ENCODE assay signal across 20 cellular contexts in the genomic region with DNA sequence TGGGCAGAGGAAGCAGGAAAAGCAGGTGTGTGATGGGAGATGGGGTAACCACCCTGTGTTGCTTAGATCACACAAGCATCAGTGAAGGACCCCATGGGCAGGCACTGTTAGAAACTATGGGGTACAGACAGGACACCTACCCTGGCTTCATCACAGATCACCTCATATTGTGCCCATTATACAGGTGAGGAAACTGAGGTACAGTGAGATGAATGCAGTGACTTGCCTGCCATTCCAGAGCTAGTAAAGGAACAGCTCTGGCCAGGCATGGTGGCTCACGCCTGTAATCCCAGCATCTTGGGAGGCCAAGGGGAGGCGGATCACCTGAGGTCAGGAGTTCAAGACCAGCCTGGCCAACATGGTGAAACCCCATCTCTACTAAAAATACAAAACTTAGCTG. TPM values are rescaled to one million over a fixed set of nuclear protein-coding genes. Genes with fewer than 3 reads are reported as not detected.
DNase-seq lines count a peak whose midpoint lies in the region; ATAC-seq, FAIRE-seq and TF ChIP-seq lines count a peak whose summit lies in the region.
"Had no signal": no experiment of that assay in that cellular context is flagged by ENCODE, and none has a peak within 500 bp of the region (broad histone marks: within the 10 kb centered on the region; RNA-seq: fewer than 3 reads in every experiment).

No MANE protein-coding gene starts in this region.

- no peak for ATAC-seq in K562
- ATAC-seq in stimulated activated naive B cell treated with anti-CD40 and anti-IgM and Interleukin-4, amounts not matched to agents 10 μg/mL and 1 μg/mL and 100 μg/mL, for 72 hours (replicated peaks) = no peak
- ATAC-seq in HG03025 (IDR thresholded peaks at IDR 0.05; ENCODE audit: low FRiP score, unreplicated experiment) = no peak

- FAIRE-seq in K562 (lab: Jason Lieb, UNC) (no peak), frontal cortex (lab: Jason Lieb, UNC) (no peak)
- FAIRE-seq: GM12892, GM18507, H54 had no signal

- TF ChIP-seq RAD21 in K562 (CRISPR knock-in tag; conservative IDR thresholded peaks at IDR 0.05 in 1 of 2, IDR thresholded peaks at IDR 0.05 in 1 of 2) = no peak

- 57% methylated on average over 1 of the region's 2 CpGs for WGBS in K562 (ENCODE audit: insufficient coverage, low coverage, missing lambda C conversion rate)
- no CpG with 5 or more reads among the region's 2 CpGs for WGBS in neuronal stem cell (ENCODE audit: extremely low coverage in 2 of 2, insufficient read length in 2 of 2, insufficient replicate concordance in 1 of 2), 2 donors

- DNase-seq in K562 (ENCODE audit: extremely low read depth in 1 of 4, low spot score in 3 of 4) = no peak
- DNase-seq in neuronal stem cell (ENCODE audit: low spot score) = no peak
- no peak for DNase-seq in stimulated activated naive B cell treated with anti-CD40 and anti-IgM and Interleukin-4, amounts not matched to agents 10 μg/mL and 1 μg/mL and 100 μg/mL, for 72 hours
- no peak for DNase-seq in activated naive CD4-positive, alpha-beta T cell (lab: John Stamatoyannopoulos, UW)
- DNase-seq in frontal cortex (ENCODE audit: low spot score in 2 of 2) = no peak
- DNase-seq: ACHN; CD4-positive, alpha-beta memory T cell; DMS153; DMS79; GDM1; GM23248; HCEC 1CT had no signal

- H3K4me1 Mint-ChIP-seq in stimulated activated naive B cell treated with anti-CD40 and anti-IgM and Interleukin-4, amounts not matched to agents 10 μg/mL and 1 μg/mL and 100 μg/mL, for 72 hours = peaks cover 22 to 33% of the 10 kb centered on the region in 2 donors

- H3K27ac ChIP-seq in BLaER1 (no peak overlapping the region), K562 (ENCODE audit: extremely low read depth, low read depth, low read length) (no peak overlapping the region), neuronal stem cell (replicated peaks; ENCODE audit: low read length) (no peak overlapping the region)
- H3K27ac ChIP-seq: GM23248, HL-60 had no signal

- no peak overlapping the region for H3K4me3 Mint-ChIP-seq in stimulated activated naive B cell treated with anti-CD40 and anti-IgM and Interleukin-4, amounts not matched to agents 10 μg/mL and 1 μg/mL and 100 μg/mL, for 72 hours
- H3K4me3 Mint-ChIP-seq: CD14-positive monocyte; CD4-positive, alpha-beta memory T cell had no signal

- H3K27me3 Mint-ChIP-seq in stimulated activated naive B cell treated with anti-CD40 and anti-IgM and Interleukin-4, amounts not matched to agents 10 μg/mL and 1 μg/mL and 100 μg/mL, for 72 hours = no peaks in the 10 kb centered on the region
- H3K27me3 Mint-ChIP-seq: CD4-positive, alpha-beta memory T cell; IgD-negative memory B cell had no signal

- H3K9me1 ChIP-seq in K562 (ENCODE audit: control insufficient read depth, insufficient read depth, low read length) = no peaks in the 10 kb centered on the region

- CTCF ChIA-PET in K562 (lab: Yijun Ruan, JAX; ENCODE audit: low intra/inter-chr PET ratio) = no interaction called here

- no peak overlapping the region for H2AFZ ChIP-seq in K562 (ENCODE audit: low read depth, low read length)
- no peak overlapping the region for H2AFZ ChIP-seq in neuronal stem cell (ENCODE audit: low read length)
- H2AFZ ChIP-seq: GM23248 had no signal

- H3K4me3 ChIP-seq in BLaER1 (no peak overlapping the region), K562 (no peak overlapping the region), neuronal stem cell (ENCODE audit: low read length in 2 of 2) (no peak overlapping the region)
- H3K4me3 ChIP-seq: GM23248 had no signal

- TF ChIP-seq CTCF in K562 (IDR thresholded peaks at IDR 0.05 in 2 of 3, conservative IDR thresholded peaks at IDR 0.05 in 1 of 3; ENCODE audit: insufficient read depth in 2 of 3, low read depth in 1 of 3, low read length in 3 of 3) = no peak

- H3K14ac ChIP-seq in neuronal stem cell (ENCODE audit: low read length) = no peak overlapping the region

- no peak overlapping the region for H3K4ac ChIP-seq in neuronal stem cell (ENCODE audit: low read length)

- no peak overlapping the region for H4K91ac ChIP-seq in neuronal stem cell (ENCODE audit: low read depth, low read length, poor library complexity)

- H3K36me3 Mint-ChIP-seq in stimulated activated naive B cell treated with anti-CD40 and anti-IgM and Interleukin-4, amounts not matched to agents 10 μg/mL and 1 μg/mL and 100 μg/mL, for 72 hours = peaks cover 13 to 19% of the 10 kb centered on the region in 2 donors
- H3K36me3 Mint-ChIP-seq: CD4-positive, alpha-beta memory T cell had no signal

- TF ChIP-seq POLR2A in K562 (conservative IDR thresholded peaks at IDR 0.05) = no peak

- intact Hi-C loops in K562 (cut with micrococcal nuclease) = loop anchor here (10.0 kb wide), 1 partner anchor 472 kb away; a partner anchor contains a TSS

- H3K9ac ChIP-seq in BLaER1 (no peak overlapping the region), K562 (ENCODE audit: insufficient read depth in 1 of 2, low read depth in 2 of 2, low read length in 2 of 2) (no peak overlapping the region), neuronal stem cell (ENCODE audit: low read depth, low read length, poor library complexity) (no peak overlapping the region)
- H3K9ac ChIP-seq: GM23248 had no signal

- no TSS peak for BruUV-seq in K562 (replicated peaks; lab: Mats Ljungman, UMichigan)

- H3K36me3 ChIP-seq in BLaER1 = peaks cover 16% of the 10 kb centered on the region
- H3K36me3 ChIP-seq in K562 (ENCODE audit: control insufficient read depth, insufficient read depth, low read length) = no peaks in the 10 kb centered on the region
- peaks cover 9 to 12% of the 10 kb centered on the region in 2 donors for H3K36me3 ChIP-seq in neuronal stem cell (replicated peaks in 1 of 2; ENCODE audit: control insufficient read depth in 2 of 2, insufficient read depth in 2 of 2, low read length in 2 of 2)

- POLR2A ChIA-PET in K562 (lab: Yijun Ruan, JAX) = no interaction called here

- H4K20me1 ChIP-seq in BLaER1 (peaks cover 24% of the 10 kb centered on the region), K562 (replicated peaks; ENCODE audit: control insufficient read depth, insufficient read depth, low read length) (no peaks in the 10 kb centered on the region; the same call in 1 of the 2 replicates)

- H4K8ac ChIP-seq in neuronal stem cell (ENCODE audit: low read depth, low read length) = no peak overlapping the region

- H3K23ac ChIP-seq in neuronal stem cell (ENCODE audit: low read depth, low read length, poor library complexity) = peak overlapping the region; percentile 67

- no peaks in the 10 kb centered on the region for H3K79me2 ChIP-seq in K562 (ENCODE audit: control insufficient read depth, insufficient read depth, low read length)

- H3K4me2 ChIP-seq in BLaER1 = 0 out of 2 replicates have a peak overlapping the region, but pooled peaks have one; percentile 54
- H3K4me2 ChIP-seq in K562 (ENCODE audit: insufficient read depth, low read length) = no peak overlapping the region
- H3K4me2 ChIP-seq in neuronal stem cell (ENCODE audit: insufficient read depth, low read length, poor library complexity, severe bottlenecking) = no peak overlapping the region

- no peak overlapping the region for H2BK12ac ChIP-seq in neuronal stem cell (ENCODE audit: low read length)

- H2AK5ac ChIP-seq in neuronal stem cell (ENCODE audit: low read depth, low read length) = peak overlapping the region; percentile 47

- H3K27ac Mint-ChIP-seq in stimulated activated naive B cell treated with anti-CD40 and anti-IgM and Interleukin-4, amounts not matched to agents 10 μg/mL and 1 μg/mL and 100 μg/mL, for 72 hours = peak overlapping the region; percentile 52
- H3K27ac Mint-ChIP-seq: CD14-positive monocyte; CD4-positive, alpha-beta memory T cell had no signal

- peak overlapping the region; percentile 18 for H2BK15ac ChIP-seq in neuronal stem cell (ENCODE audit: low read length)

- H3K27me3 ChIP-seq in BLaER1 (no peaks in the 10 kb centered on the region), K562 (ENCODE audit: control insufficient read depth in 2 of 2, insufficient read depth in 2 of 2, low read length in 2 of 2) (no peaks in the 10 kb centered on the region), neuronal stem cell (ENCODE audit: control insufficient read depth in 3 of 3, insufficient read depth in 3 of 3, low read depth in 1 of 3, low read length in 3 of 3) (no peaks in the 10 kb centered on the region)

- no peaks in the 10 kb centered on the region for H3K9me3 ChIP-seq in BLaER1
- no peaks in the 10 kb centered on the region for H3K9me3 ChIP-seq in K562 (replicated peaks; ENCODE audit: control insufficient read depth, insufficient read depth, low read depth, low read length)
- H3K9me3 ChIP-seq in neuronal stem cell (replicated peaks in 1 of 2; ENCODE audit: control insufficient read depth in 2 of 2, insufficient read depth in 1 of 2, low read depth in 1 of 2, low read length in 2 of 2) = no peaks in the 10 kb centered on the region

- H3K4me1 ChIP-seq in BLaER1 (peaks cover 51% of the 10 kb centered on the region), K562 (replicated peaks in 1 of 2; ENCODE audit: control insufficient read depth in 2 of 2, insufficient read depth in 2 of 2, low read length in 2 of 2) (peaks cover 3 to 8% of the 10 kb centered on the region in 2 experiments; a peak in 4 of 5 replicates), neuronal stem cell (ENCODE audit: control insufficient read depth in 2 of 2, insufficient read depth in 1 of 2, low read depth in 1 of 2, low read length in 2 of 2) (peaks cover 4 to 5% of the 10 kb centered on the region in 2 donors)

- H3K9me3 Mint-ChIP-seq in stimulated activated naive B cell treated with anti-CD40 and anti-IgM and Interleukin-4, amounts not matched to agents 10 μg/mL and 1 μg/mL and 100 μg/mL, for 72 hours = no peaks in the 10 kb centered on the region
- H3K9me3 Mint-ChIP-seq: CD14-positive monocyte; CD4-positive, alpha-beta memory T cell; IgD-negative memory B cell had no signal

- H2BK120ac ChIP-seq in neuronal stem cell (ENCODE audit: low read depth, low read length) = no peak overlapping the region

- in situ Hi-C loops in K562 (cut with MboI) = loop anchor here (10.0 kb wide), 1 partner anchor 112 kb away; no protein-coding TSS in a partner anchor

- no peak for TF ChIP-seq EP300 in K562 (IDR thresholded peaks at IDR 0.05; ENCODE audit: low read length)

- no peak overlapping the region for H3K18ac ChIP-seq in neuronal stem cell (ENCODE audit: low read length)

- H3K79me1 ChIP-seq in neuronal stem cell (ENCODE audit: low read depth, low read length) = peaks cover 4% of the 10 kb centered on the region

- H2BK5ac ChIP-seq in neuronal stem cell (ENCODE audit: low read length) = peak overlapping the region; percentile 57

RNA-seq across cellular contexts. Expression of a gene that starts 5.9 kb away (rescaled TPM):
- 57.5 and 86.5 TPM in 2 replicates for total RNA-seq in K562 (2011; cell fraction: chromatin; rRNA removed; ENCODE audit: low replicate concordance)
- 42.0 and 48.9 TPM in 2 replicates for total RNA-seq in K562 (2011; cell fraction: nucleolus; rRNA removed)
- 51.4 and 63.0 TPM in 2 replicates for total RNA-seq in K562 (2011; cell fraction: nucleoplasm; rRNA removed)
- 17.8 and 25.4 TPM in 2 replicates for total RNA-seq in K562 (2014; rRNA removed)
- total RNA-seq in K562 (2014; rRNA removed; fragmentation: Illumina TruSeq; extraction: Trizol) = 12.1 and 13.8 TPM in 2 replicates
- total RNA-seq in K562 (2015; rRNA removed; fragmentation: Illumina TruSeq; extraction: Trizol) = 15.1 and 17.4 TPM in 2 replicates
- 36.3 and 43.5 TPM in 2 replicates for total RNA-seq in K562 (2021)
- polyA plus RNA-seq in K562 (2011; rRNA removed) = 13.8 and 18.5 TPM in 2 replicates
- polyA plus RNA-seq in K562 (2011; cell fraction: cytosol; rRNA removed) = 13.0 and 20.1 TPM in 2 replicates
- 19.9 and 32.0 TPM in 2 replicates for polyA plus RNA-seq in K562 (2011; cell fraction: nucleus; rRNA removed)
- 22.5 and 23.3 TPM in 2 replicates for polyA plus RNA-seq in K562 (2012)
- polyA plus RNA-seq in K562 (2014; fragmentation: Illumina TruSeq; extraction: Trizol) = 25.4 and 27.5 TPM in 2 replicates
- under 1 TPM; 0.32 to 0.45 TPM for polyA plus RNA-seq in K562 (2014; fragmentation: Nextera tagmentation; extraction: Ambion mirVana)
- 20.9 and 23.0 TPM in 2 replicates for polyA plus RNA-seq in K562 (2014; rRNA removed)
- polyA minus RNA-seq in K562 (2011; rRNA and poly(A)+ RNA removed) = 18.7 and 19.8 TPM in 2 replicates
- polyA minus RNA-seq in K562 (2011; cell fraction: cytosol; rRNA and poly(A)+ RNA removed) = 24.5 TPM in 2 replicates
- 13.2 and 17.1 TPM in 2 replicates for polyA minus RNA-seq in K562 (2011; cell fraction: nucleus; rRNA and poly(A)+ RNA removed)
- 29.7 TPM for polyA plus RNA-seq in neuronal stem cell (2013, experiment 1 of 2)
- polyA plus RNA-seq in neuronal stem cell (2013, experiment 2 of 2) = 29.6 TPM
- 11.8 TPM for total RNA-seq in frontal cortex

RNA-seq across cellular contexts. Expression of a gene that starts 19.8 kb away (rescaled TPM):
- 22.0 and 38.1 TPM in 2 replicates for total RNA-seq in K562 (2011; cell fraction: chromatin; rRNA removed; ENCODE audit: low replicate concordance)
- total RNA-seq in K562 (2011; cell fraction: nucleolus; rRNA removed) = 26.2 and 28.3 TPM in 2 replicates
- 23.4 and 29.6 TPM in 2 replicates for total RNA-seq in K562 (2011; cell fraction: nucleoplasm; rRNA removed)
- total RNA-seq in K562 (2014; rRNA removed) (36.3 and 39.3 TPM in 2 replicates), K562 (2014; rRNA removed; fragmentation: Illumina TruSeq; extraction: Trizol) (11.5 and 11.8 TPM in 2 replicates), K562 (2015; rRNA removed; fragmentation: Illumina TruSeq; extraction: Trizol) (31.4 and 31.9 TPM in 2 replicates), K562 (2021) (33.0 and 35.3 TPM in 2 replicates), frontal cortex (13.0 TPM)
- polyA plus RNA-seq in K562 (2011; rRNA removed) (15.1 and 16.9 TPM in 2 replicates), K562 (2014; fragmentation: Illumina TruSeq; extraction: Trizol) (19.6 and 26.5 TPM in 2 replicates), K562 (2014; fragmentation: Nextera tagmentation; extraction: Ambion mirVana) (under 1 TPM; 0.70 to 0.95 TPM), K562 (2014; rRNA removed) (35.0 and 38.6 TPM in 2 replicates)
- polyA plus RNA-seq in K562 (2011; cell fraction: cytosol; rRNA removed) = 18.9 and 34.3 TPM in 2 replicates
- polyA plus RNA-seq in K562 (2011; cell fraction: nucleus; rRNA removed) = 17.4 and 25.9 TPM in 2 replicates
- polyA plus RNA-seq in K562 (2012) = 29.5 and 34.3 TPM in 2 replicates
- polyA minus RNA-seq in K562 (2011; rRNA and poly(A)+ RNA removed) = 4.3 and 4.6 TPM in 2 replicates
- 10.5 and 11.5 TPM in 2 replicates for polyA minus RNA-seq in K562 (2011; cell fraction: cytosol; rRNA and poly(A)+ RNA removed)
- 7.0 and 7.8 TPM in 2 replicates for polyA minus RNA-seq in K562 (2011; cell fraction: nucleus; rRNA and poly(A)+ RNA removed)
- polyA plus RNA-seq in neuronal stem cell (2013, experiment 1 of 2) = 75.8 TPM
- 74.3 TPM for polyA plus RNA-seq in neuronal stem cell (2013, experiment 2 of 2)
